ENCODE assay signal across 19 cellular contexts in genomic region chr22:28779833-28780232, GRCh38.
"Had no signal": no experiment of that assay in that cellular context is flagged by ENCODE, and none has a peak within 500 bp of the region (broad histone marks: within the 10 kb centered on the region; RNA-seq: fewer than 3 reads in every experiment).

No MANE protein-coding gene starts in this region.

- DNase-seq: activated CD8-positive, alpha-beta memory T cell treated with anti-CD3 and anti-CD28 coated beads, Interleukin-2, amount 50 U/mL, for 48 hours; activated naive CD4-positive, alpha-beta T cell treated with Interleukin-2 at 50 U/mL for 16 hours; activated T-cell treated with anti-CD3 and anti-CD28 coated beads, Interleukin-2, amount 50 U/mL, for 48 hours; aorta; central memory CD4-positive, alpha-beta T cell; effector memory CD4-positive, alpha-beta T cell; foreskin melanocyte; glutamatergic neuron; kidney glomerular epithelial cell; nephron progenitor cell; stimulated activated CD4-positive, alpha-beta T cell treated with anti-CD3 and anti-CD28 coated beads, Interleukin-2, amount 100 ng/mL, for 48 hours; stimulated activated CD8-positive, alpha-beta memory T cell treated with anti-CD3 and anti-CD28 coated beads, Interleukin-4, amount 100 ng/mL, for 48 hours; stimulated activated naive B cell treated with anti-CD40 and anti-IgM and Interleukin-4, amounts not matched to agents 10 μg/mL and 1 μg/mL and 100 μg/mL, for 72 hours; T-helper 1 cell; trophoblast cell had no signal

- H3K9ac ChIP-seq: parathyroid adenoma had no signal

- H3K27ac ChIP-seq: hepatocyte, parathyroid adenoma, vagina had no signal

- H3K4me3 ChIP-seq: hepatocyte, vagina had no signal

- H3K4me2 ChIP-seq: hepatocyte had no signal

- H2AFZ ChIP-seq: hepatocyte, parathyroid adenoma had no signal

- ATAC-seq: esophagus mucosa; stimulated activated naive B cell treated with anti-CD40 and anti-IgM and Interleukin-4, amounts not matched to agents 10 μg/mL and 1 μg/mL and 100 μg/mL, for 72 hours had no signal

- H3K9me3 ChIP-seq: vagina had no signal

- H3K27me3 ChIP-seq: hepatocyte, vagina had no signal
